In the genomic region with DNA sequence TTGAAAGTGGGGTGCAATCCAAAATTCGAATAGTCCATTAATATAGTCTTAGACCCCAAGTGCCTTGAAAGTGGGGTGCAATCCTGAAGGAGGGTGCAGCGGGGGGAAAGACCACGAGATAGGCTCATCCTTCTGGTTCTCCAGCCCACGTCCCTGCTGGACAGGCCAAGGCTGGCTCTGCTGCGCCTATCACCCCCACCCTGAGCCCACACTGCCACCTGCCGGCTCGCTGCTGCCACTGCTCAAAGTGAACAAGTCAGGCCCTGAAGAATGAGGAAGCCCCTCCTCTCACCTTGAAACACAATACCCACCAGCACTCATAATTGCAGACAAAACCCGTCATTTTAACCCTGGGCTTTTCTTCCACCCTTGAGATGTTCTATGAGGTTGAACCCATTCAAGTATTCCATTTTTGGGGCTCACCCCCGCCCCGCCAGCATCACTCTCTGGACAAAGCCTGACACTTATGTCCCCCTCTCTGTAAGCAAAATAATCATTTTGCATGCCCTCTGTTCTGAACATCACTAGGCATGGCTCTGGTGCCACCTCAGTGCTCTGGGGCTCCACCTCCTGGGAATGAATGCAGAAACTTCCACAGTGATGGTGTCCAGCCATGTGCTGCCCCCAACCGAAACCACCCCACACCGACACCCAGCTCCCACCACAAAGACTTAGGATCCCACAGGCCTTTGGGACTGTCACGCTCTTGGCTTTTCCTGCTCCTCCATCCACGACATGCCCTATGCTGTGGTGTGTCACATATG, we compare ENCODE assay signal across 8 cellular contexts. TPM values are rescaled to one million over a fixed set of nuclear protein-coding genes. Genes with fewer than 3 reads are reported as not detected.
A peak's percentile ranks its signal among the peaks of the same experiment; 100 is the strongest.
DNase-seq lines count a peak whose midpoint lies in the region; ATAC-seq and TF ChIP-seq lines count a peak whose summit lies in the region.

No MANE protein-coding gene starts in this region.

- no peak overlapping the region for H3K4me3 ChIP-seq in adrenal gland

- H3K9me3 ChIP-seq in adrenal gland (replicated peaks in 1 of 3), result no peaks in the 10 kb centered on the region

- H3K4me3 Mint-ChIP-seq in T-helper 1 cell treated with Interleukin-12 subunit alpha and Interleukin-12 subunit beta and Interleukin-4 antibody, amounts not matched to agents 30 μg/mL and 1 μg/mL, for 36 hours, result no peak overlapping the region

- no peaks in the 10 kb centered on the region for H3K36me3 Mint-ChIP-seq in T-helper 1 cell treated with Interleukin-12 subunit alpha and Interleukin-12 subunit beta and Interleukin-4 antibody, amounts not matched to agents 30 μg/mL and 1 μg/mL, for 36 hours (ENCODE audit: low read depth)

- intact Hi-C loops in adrenal gland (cut with DNase I) (loop anchor here (5.0 kb wide), 2 partner anchors 77 to 127 kb away; no protein-coding TSS in a partner anchor), left ventricle myocardium superior (cut with micrococcal nuclease) (loop anchor here (5.0 kb wide), 1 partner anchor 77 kb away; no protein-coding TSS in a partner anchor), sciatic nerve (cut with DNase I) (no loop called here)

- H3K27me3 ChIP-seq in adrenal gland, result no peaks in the 10 kb centered on the region

- 27 to 38% (median 37%) methylated on average over 11 to 14 of the region's 14 CpGs for WGBS in adrenal gland, 4 donors

- no peaks in the 10 kb centered on the region for H3K9me3 Mint-ChIP-seq in T-helper 1 cell treated with Interleukin-12 subunit alpha and Interleukin-12 subunit beta and Interleukin-4 antibody, amounts not matched to agents 30 μg/mL and 1 μg/mL, for 36 hours

- H3K27ac ChIP-seq in adrenal gland, result no peak overlapping the region

- peak overlapping the region; percentile 73 for H3K27ac Mint-ChIP-seq in T-helper 1 cell treated with Interleukin-12 subunit alpha and Interleukin-12 subunit beta and Interleukin-4 antibody, amounts not matched to agents 30 μg/mL and 1 μg/mL, for 36 hours

- ATAC-seq in GM21717 (IDR thresholded peaks at IDR 0.05; ENCODE audit: unreplicated experiment) (peak; percentile 55), left ventricle myocardium superior (peak; percentile 77), sciatic nerve (peak; percentile 79), GM21619 (IDR thresholded peaks at IDR 0.05; ENCODE audit: unreplicated experiment) (no peak)

- DNase-seq in DMS53 (lab: John Stamatoyannopoulos, UW), result peak; percentile 81
- DNase-seq in NAMALWA (ENCODE audit: low spot score), result peak; percentile 76
- peak; percentile 67 to 86 (median 79) for DNase-seq in adrenal gland
- peak; percentile 88 for DNase-seq in left ventricle myocardium superior
- DNase-seq in sciatic nerve (ENCODE audit: low spot score), result peak; percentile 89

- peak; percentile 86 to 91 (median 88) for TF ChIP-seq CTCF in adrenal gland (IDR thresholded peaks at IDR 0.05)

- TF ChIP-seq POLR2A in adrenal gland (IDR thresholded peaks at IDR 0.05), result no peak

- H3K4me1 Mint-ChIP-seq in T-helper 1 cell treated with Interleukin-12 subunit alpha and Interleukin-12 subunit beta and Interleukin-4 antibody, amounts not matched to agents 30 μg/mL and 1 μg/mL, for 36 hours (ENCODE audit: low read depth), result peaks cover 29% of the 10 kb centered on the region

- no peaks in the 10 kb centered on the region for H3K27me3 Mint-ChIP-seq in T-helper 1 cell treated with Interleukin-12 subunit alpha and Interleukin-12 subunit beta and Interleukin-4 antibody, amounts not matched to agents 30 μg/mL and 1 μg/mL, for 36 hours (ENCODE audit: low read depth)

- peaks cover 0 to 11% of the 10 kb centered on the region in 2 donors for H3K4me1 ChIP-seq in adrenal gland (replicated peaks in 1 of 2)

- no peaks in the 10 kb centered on the region for H3K36me3 ChIP-seq in adrenal gland (replicated peaks in 1 of 2)

RNA-seq across cellular contexts. Expression of gene BEAN1, which starts 56.8 kb away (rescaled TPM):
- total RNA-seq in adrenal gland (under 1 TPM in 6 of 8 donors, not detected in 2; 0.11 to 0.54 (median 0.19) TPM), left ventricle myocardium superior (3.3 TPM), sciatic nerve (1.8 TPM)
- polyA plus RNA-seq in adrenal gland, result under 1 TPM; 0.16 to 0.29 (median 0.20) TPM
